ENCODE assay signal across 8 cellular contexts in the genomic region with DNA sequence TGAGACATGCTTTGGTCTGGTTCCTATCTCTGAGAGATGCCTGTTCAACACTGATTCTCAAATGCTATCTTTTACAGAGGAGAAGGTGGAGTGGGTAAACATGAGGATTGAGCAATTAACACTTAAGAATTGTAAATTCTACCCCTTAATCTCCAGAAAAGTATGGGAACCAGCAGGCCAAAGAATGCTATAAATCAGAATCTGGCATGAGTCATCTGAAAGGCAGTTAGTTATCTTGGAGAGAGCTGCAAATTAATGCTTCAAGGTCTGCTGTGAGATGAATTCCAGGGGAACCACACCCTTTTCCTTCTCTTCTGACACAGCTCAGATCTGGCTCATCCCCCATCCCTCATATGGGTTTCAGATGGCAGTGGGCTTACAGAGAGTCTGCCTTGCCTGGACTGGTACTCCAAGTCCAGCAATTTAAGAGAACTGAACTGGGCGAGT. TPM values are rescaled to one million over a fixed set of nuclear protein-coding genes. Genes with fewer than 3 reads are reported as not detected.
DNase-seq lines count a peak whose midpoint lies in the region; ATAC-seq and TF ChIP-seq lines count a peak whose summit lies in the region.

No MANE protein-coding gene starts in this region.

- DNase-seq in HAP-1 (ENCODE audit: low spot score in 2 of 2) (peak; percentile 62 to 96), adipocyte (ENCODE audit: low read depth) (peak; percentile 81), kidney epithelial cell (ENCODE audit: low read depth) (peak; percentile 89), foreskin melanocyte (no peak), testis (no peak)
- DNase-seq in activated effector memory CD4-positive, alpha-beta T cell treated with Interleukin-2 at 50 U/mL for 16 hours, result no peak

- no peaks in the 10 kb centered on the region for H3K27me3 ChIP-seq in HAP-1 (ENCODE audit: low read depth)
- no peaks in the 10 kb centered on the region for H3K27me3 ChIP-seq in adipocyte (replicated peaks; ENCODE audit: control insufficient read depth, insufficient read depth, low read length)
- H3K27me3 ChIP-seq in kidney epithelial cell (ENCODE audit: control insufficient read depth, insufficient read depth, low read length), result no peaks in the 10 kb centered on the region
- H3K27me3 ChIP-seq in testis, result no peaks in the 10 kb centered on the region

- intact Hi-C loops in testis (cut with DNase I; ENCODE audit: low total_unique reads), result no loop called here

- no peak overlapping the region for H3K4me3 ChIP-seq in HAP-1
- peak overlapping the region; percentile 70 for H3K4me3 ChIP-seq in adipocyte (ENCODE audit: low read length)
- no peak overlapping the region for H3K4me3 ChIP-seq in kidney epithelial cell (ENCODE audit: low read depth, low read length)
- no peak overlapping the region for H3K4me3 ChIP-seq in testis

- no peak for ATAC-seq in GM21529 (IDR thresholded peaks at IDR 0.05; ENCODE audit: unreplicated experiment)

- H3K4me1 ChIP-seq in HAP-1 (peaks cover 76% of the 10 kb centered on the region), adipocyte (ENCODE audit: control insufficient read depth, insufficient read depth, low read length) (peaks cover 77% of the 10 kb centered on the region), testis (peaks cover 44% of the 10 kb centered on the region)

- WGBS in testis, 2 donors, result 67 to 74% methylated on average over 1 of the region's 1 CpG

- H3K27ac ChIP-seq in 22Rv1 (peak overlapping the region; percentile 87), testis (peak overlapping the region in 1 of 2 donors; percentile 5)

- H3K9me3 ChIP-seq in HAP-1 (no peaks in the 10 kb centered on the region), adipocyte (ENCODE audit: control insufficient read depth, low read length) (no peaks in the 10 kb centered on the region), testis (no peaks in the 10 kb centered on the region)

- TF ChIP-seq POLR2A in testis (IDR thresholded peaks at IDR 0.05), result no peak

- peaks cover 27% of the 10 kb centered on the region for H3K36me3 ChIP-seq in HAP-1 (replicated peaks)
- peaks cover 31% of the 10 kb centered on the region for H3K36me3 ChIP-seq in adipocyte (ENCODE audit: control insufficient read depth, insufficient read depth, low read length, severe bottlenecking)
- peaks cover 5% of the 10 kb centered on the region for H3K36me3 ChIP-seq in kidney epithelial cell (ENCODE audit: control insufficient read depth, insufficient read depth, low read length)
- no peaks in the 10 kb centered on the region for H3K36me3 ChIP-seq in testis (ENCODE audit: low read depth, missing control alignments)

- H3K9ac ChIP-seq in adipocyte (ENCODE audit: low read length), result peak overlapping the region; percentile 85

- in situ Hi-C loops in HAP-1 (cut with MboI; ENCODE audit: low sequenced_read_pairs), result no loop called here

- no peak for TF ChIP-seq CTCF in 22Rv1 (IDR thresholded peaks at IDR 0.05)
- TF ChIP-seq CTCF in kidney epithelial cell (IDR thresholded peaks at IDR 0.05; ENCODE audit: insufficient read depth, low read length, poor library complexity, severe bottlenecking), result no peak
- no peak for TF ChIP-seq CTCF in testis (IDR thresholded peaks at IDR 0.05)

RNA-seq across cellular contexts. Expression of a gene that starts 5.2 kb away (rescaled TPM):
- total RNA-seq in kidney epithelial cell, result 207 and 230 TPM in 2 replicates
- 100 to 1,000 TPM in 1 of 2 donors, 10 to 100 TPM in 1; 92.4 to 110 TPM for total RNA-seq in testis
- 364 TPM for polyA plus RNA-seq in testis (ENCODE audit: insufficient read depth, low read depth, low replicate concordance)

RNA-seq across cellular contexts. Expression of a gene that starts 48.4 kb away (rescaled TPM):
- total RNA-seq in kidney epithelial cell (826 and 967 TPM in 2 replicates), testis (10 to 100 TPM; 80.2 to 86.9 TPM)
- polyA plus RNA-seq in testis (ENCODE audit: insufficient read depth, low read depth, low replicate concordance), result 275 TPM

Comparison
In these comparisons a context has a peak if more than half of its experiments do, and no peak if none do; other contexts are left out.
1. DNase-seq: peak in HAP-1 (2 of 2), adipocyte (single experiment) and kidney epithelial cell (single experiment); none in activated effector memory CD4-positive, alpha-beta T cell treated with Interleukin-2 at 50 U/mL for 16 hours (single experiment), foreskin melanocyte (single experiment) and testis (single experiment).